Comparison of ENCODE assay signal across 8 cellular contexts in the genomic region with DNA sequence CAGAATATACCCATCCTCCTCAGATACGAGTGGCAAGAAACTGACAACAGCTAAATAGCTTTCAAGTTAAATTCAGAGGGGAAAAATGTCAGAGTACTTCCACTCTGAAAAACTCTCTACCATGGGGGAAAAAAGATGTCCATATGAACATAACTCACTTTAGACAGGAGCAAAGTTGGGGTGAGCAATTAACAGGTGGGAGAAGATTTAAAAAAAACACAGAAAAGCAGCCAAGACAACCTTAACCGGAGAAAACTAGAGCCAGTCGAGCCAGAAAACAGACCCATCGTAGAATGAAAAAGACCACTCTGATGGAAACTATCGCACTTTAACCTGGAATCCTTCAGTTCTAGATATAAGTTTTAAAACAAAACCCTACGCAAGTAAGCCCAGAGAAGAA. TPM values are rescaled to one million over a fixed set of nuclear protein-coding genes. Genes with fewer than 3 reads are reported as not detected.
A peak's percentile ranks its signal among the peaks of the same experiment; 100 is the strongest.
DNase-seq lines count a peak whose midpoint lies in the region; ATAC-seq and TF ChIP-seq lines count a peak whose summit lies in the region.

No MANE protein-coding gene starts in this region.

- ATAC-seq in T-cell (replicated peaks in 1 of 4) (no peak), gastrocnemius medialis (no peak), HG02870 (IDR thresholded peaks at IDR 0.05; ENCODE audit: unreplicated experiment) (no peak), GM19463 (IDR thresholded peaks at IDR 0.05; ENCODE audit: unreplicated experiment) (no peak)

- no peak for TF ChIP-seq POLR2A in gastrocnemius medialis (IDR thresholded peaks at IDR 0.05)

- POLR2A ChIA-PET in T-cell (lab: Charles Lee) = interaction anchor here in 1 of 2 donors (0.5 kb wide), 1 partner anchor 1218 kb away, joined by 3 read pairs; no protein-coding TSS in a partner anchor

- H3K9me3 ChIP-seq in gastrocnemius medialis = no peaks in the 10 kb centered on the region

- CTCF ChIA-PET in T-cell (lab: Charles Lee) = no interaction called here

- peak overlapping the region; percentile 84 to 95 (median 86) for H3K27ac ChIP-seq in gastrocnemius medialis

- in situ Hi-C loops in gastrocnemius medialis (cut with MboI; ENCODE audit: low sequenced_read_pairs in 4 of 4) = loop anchor here in 1 of 4 donors (25.0 kb wide), 1 partner anchor 377 kb away; the partner anchor contains the start of genes NOB1 and WWP2

- intact Hi-C loops in gastrocnemius medialis (cut with DNase I; ENCODE audit: low total_unique reads) = loop anchor here (1.0 to 5.0 kb wide), 3 partner anchors 46 to 251 kb away; partner anchors contain the start of genes COG8, NIP7 and SNTB2

- H3K27ac Mint-ChIP-seq in T-cell = peak overlapping the region; percentile 90 to 96

- H3K36me3 ChIP-seq in gastrocnemius medialis = peaks cover 0 to 34% of the 10 kb centered on the region in 2 donors

- peaks cover 8 to 12% of the 10 kb centered on the region in 2 donors for H3K4me1 ChIP-seq in gastrocnemius medialis

- H3K27me3 Mint-ChIP-seq in T-cell = no peaks in the 10 kb centered on the region

- peaks cover 34 to 39% (median 38%) of the 10 kb centered on the region in 3 donors for H3K4me1 Mint-ChIP-seq in T-cell

- no peaks in the 10 kb centered on the region for H3K27me3 ChIP-seq in gastrocnemius medialis

- no peak for TF ChIP-seq CTCF in GM12875 (IDR thresholded peaks at IDR 0.05; ENCODE audit: borderline replicate concordance, insufficient read depth, low read depth, low read length)
- no peak for TF ChIP-seq CTCF in fibroblast of villous mesenchyme (IDR thresholded peaks at IDR 0.05; ENCODE audit: insufficient read depth, low read depth, low read length)
- TF ChIP-seq CTCF in gastrocnemius medialis (IDR thresholded peaks at IDR 0.05 in 4 of 5, conservative IDR thresholded peaks at IDR 0.05 in 1 of 5) = no peak

- peak overlapping the region; percentile 85 to 94 (median 89) for H3K4me3 Mint-ChIP-seq in T-cell

- H3K4me3 ChIP-seq in GM12875 (ENCODE audit: low read depth, low read length) (peak overlapping the region; percentile 58), fibroblast of villous mesenchyme (ENCODE audit: low read depth, low read length) (peak overlapping the region; percentile 90), gastrocnemius medialis (peak overlapping the region; percentile 55 to 86 (median 77))

- DNase-seq in T-cell = no peak
- DNase-seq in fibroblast of villous mesenchyme (ENCODE audit: low read depth) = no peak
- no peak for DNase-seq in gastrocnemius medialis
- no peak for DNase-seq in NCI-H2107 (lab: John Stamatoyannopoulos, UW)
- DNase-seq in NCI-H2227 treated with DMSO at 0.1 percent for 48 hours (lab: John Stamatoyannopoulos, UW) = no peak

- H3K9me3 Mint-ChIP-seq in T-cell = no peaks in the 10 kb centered on the region

- H3K36me3 Mint-ChIP-seq in T-cell = peaks cover 22% of the 10 kb centered on the region

RNA-seq across cellular contexts. Expression of gene TERF2, which starts 0.8 kb away (rescaled TPM):
- total RNA-seq in T-cell (10 to 100 TPM; 36.6 to 51.0 (median 47.3) TPM), fibroblast of villous mesenchyme (11.9 and 19.4 TPM in 2 replicates), gastrocnemius medialis (10 to 100 TPM; 11.9 to 38.9 (median 15.2) TPM)

RNA-seq across cellular contexts. Expression of gene TMED6, which starts 33.4 kb away (rescaled TPM):
- total RNA-seq in T-cell (1 to 10 TPM; 2.6 to 4.6 (median 3.0) TPM), fibroblast of villous mesenchyme (0.64 TPM in 1 of 2 replicates, not detected in the other), gastrocnemius medialis (1 to 10 TPM in 1 of 4 donors, not detected in 3; 1.3 TPM)

RNA-seq across cellular contexts. Expression of gene CYB5B, which starts 39.4 kb away (rescaled TPM):
- 10 to 100 TPM; 42.9 to 62.0 (median 54.4) TPM for total RNA-seq in T-cell
- 109 and 142 TPM in 2 replicates for total RNA-seq in fibroblast of villous mesenchyme
- total RNA-seq in gastrocnemius medialis = 10 to 100 TPM; 18.5 to 50.1 (median 26.3) TPM

RNA-seq across cellular contexts. Expression of gene NIP7, which starts 45.4 kb away (rescaled TPM):
- 10 to 100 TPM; 23.7 to 32.9 (median 29.6) TPM for total RNA-seq in T-cell
- 27.1 and 35.4 TPM in 2 replicates for total RNA-seq in fibroblast of villous mesenchyme
- 10 to 100 TPM in 2 of 4 donors, 1 to 10 TPM in 2; 7.3 to 13.5 (median 9.7) TPM for total RNA-seq in gastrocnemius medialis

RNA-seq across cellular contexts. Expression of gene COG8, which starts 45.6 kb away (rescaled TPM):
- total RNA-seq in T-cell (10 to 100 TPM; 31.2 to 70.4 (median 59.8) TPM), fibroblast of villous mesenchyme (29.0 and 36.3 TPM in 2 replicates), gastrocnemius medialis (10 to 100 TPM; 41.2 to 56.5 (median 52.1) TPM)
